ENCODE assay signal across 8 cellular contexts in genomic region chr14:73462815-73463214, GRCh38. TPM values are rescaled to one million over a fixed set of nuclear protein-coding genes. Genes with fewer than 3 reads are reported as not detected.
DNase-seq lines count a peak whose midpoint lies in the region; ATAC-seq, FAIRE-seq and TF ChIP-seq lines count a peak whose summit lies in the region.

No MANE protein-coding gene starts in this region.

- no peak for FAIRE-seq in pancreas (lab: Jason Lieb, UNC)

- H3K27ac ChIP-seq in OCI-LY7 (ENCODE audit: low read depth, low read length, poor library complexity, severe bottlenecking) (no peak overlapping the region), esophagus squamous epithelium (peak overlapping the region; percentile 56 to 80 (median 78)), pancreas (peak overlapping the region in 3 of 4 donors; percentile 65 to 87 (median 82)), vagina (no peak overlapping the region)

- ATAC-seq in pancreas (no peak), GM21825 (IDR thresholded peaks at IDR 0.05; ENCODE audit: unreplicated experiment) (no peak)

- no peak for DNase-seq in CD14-positive monocyte (ENCODE audit: low spot score)
- no peak for DNase-seq in OCI-LY7 (ENCODE audit: low spot score)
- DNase-seq in esophagus squamous epithelium (lab: John Stamatoyannopoulos, UW) = no peak
- no peak for DNase-seq in pancreas
- DNase-seq in stimulated activated CD4-positive, alpha-beta T cell treated with anti-CD3 and anti-CD28 coated beads, Interleukin-12 subunit alpha, Interleukin-12 subunit beta, amount 100 ng/mL, for 4 hours = no peak
- no peak for DNase-seq in NCI-H187 treated with DMSO at 0.1 percent for 48 hours (lab: John Stamatoyannopoulos, UW)
- no peak for DNase-seq in vagina (ENCODE audit: extremely low spot score in 2 of 2)

- H3K36me3 Mint-ChIP-seq in CD14-positive monocyte = peaks cover 20 to 25% of the 10 kb centered on the region in 2 donors

- intact Hi-C loops in CD14-positive monocyte (cut with micrococcal nuclease) = no loop called here
- intact Hi-C loops in OCI-LY7 (cut with micrococcal nuclease; ENCODE audit: unreplicated experiment) = no loop called here
- intact Hi-C loops in esophagus squamous epithelium (cut with DNase I) = no loop called here
- intact Hi-C loops in pancreas (cut with DNase I) = loop anchor here in 1 of 3 donors (10.0 kb wide), 1 partner anchor 288 kb away; no protein-coding TSS in a partner anchor
- intact Hi-C loops in vagina (cut with DNase I) = no loop called here

- TF ChIP-seq CTCF in CD14-positive monocyte (IDR thresholded peaks at IDR 0.05) = no peak
- no peak for TF ChIP-seq CTCF in OCI-LY7 (conservative IDR thresholded peaks at IDR 0.05; ENCODE audit: low read length)
- TF ChIP-seq CTCF in esophagus squamous epithelium (IDR thresholded peaks at IDR 0.05) = no peak
- TF ChIP-seq CTCF in pancreas (IDR thresholded peaks at IDR 0.05) = no peak
- TF ChIP-seq CTCF in vagina (IDR thresholded peaks at IDR 0.05) = no peak

- H3K4me3 Mint-ChIP-seq in CD14-positive monocyte = peak overlapping the region; percentile 87 to 92

- no peaks in the 10 kb centered on the region for H3K9me3 ChIP-seq in OCI-LY7 (ENCODE audit: low read length)
- no peaks in the 10 kb centered on the region for H3K9me3 ChIP-seq in esophagus squamous epithelium
- H3K9me3 ChIP-seq in pancreas = no peaks in the 10 kb centered on the region
- H3K9me3 ChIP-seq in vagina = no peaks in the 10 kb centered on the region

- H3K4me3 ChIP-seq in OCI-LY7 (ENCODE audit: low read depth, low read length, poor library complexity, severe bottlenecking) (no peak overlapping the region), esophagus squamous epithelium (peak overlapping the region in 1 of 4 donors; percentile 1), pancreas (peak overlapping the region in 1 of 4 donors; percentile 34), vagina (no peak overlapping the region)

- BruUV-seq in OCI-LY7 (replicated peaks; lab: Mats Ljungman, UMichigan) = no TSS peak

- H3K27me3 ChIP-seq in esophagus squamous epithelium = no peaks in the 10 kb centered on the region
- no peaks in the 10 kb centered on the region for H3K27me3 ChIP-seq in pancreas
- no peaks in the 10 kb centered on the region for H3K27me3 ChIP-seq in vagina

- H3K4me2 ChIP-seq in OCI-LY7 (ENCODE audit: low read length) = no peak overlapping the region

- H3K9me2 ChIP-seq in OCI-LY7 (ENCODE audit: insufficient read depth, low read length) = no peaks in the 10 kb centered on the region

- peak overlapping the region; percentile 40; the same call in 1 of the 2 replicates for H2AFZ ChIP-seq in OCI-LY7 (ENCODE audit: low read length)

- CTCF ChIA-PET in OCI-LY7 (lab: Charles Lee; ENCODE audit: unreplicated experiment) = interaction anchor here (1.5 kb wide), 1 partner anchor 166 kb away, joined by 3 read pairs; no protein-coding TSS in a partner anchor

- H3K36me3 ChIP-seq in OCI-LY7 (ENCODE audit: insufficient read depth, low read length) (no peaks in the 10 kb centered on the region), esophagus squamous epithelium (no peaks in the 10 kb centered on the region), pancreas (no peaks in the 10 kb centered on the region), vagina (no peaks in the 10 kb centered on the region)

- peaks cover 67% of the 10 kb centered on the region for H3K4me1 ChIP-seq in OCI-LY7 (ENCODE audit: insufficient read depth, low read length, poor library complexity, severe bottlenecking)
- peaks cover 28 to 77% (median 35%) of the 10 kb centered on the region in 3 donors for H3K4me1 ChIP-seq in esophagus squamous epithelium
- H3K4me1 ChIP-seq in pancreas = peaks cover 16 to 34% (median 30%) of the 10 kb centered on the region in 3 donors
- H3K4me1 ChIP-seq in vagina = peaks cover 19% of the 10 kb centered on the region

- WGBS in esophagus squamous epithelium, 2 donors = 50 to 51% methylated on average over 4 of the region's 4 CpGs
- 36 to 37% methylated on average over 4 of the region's 4 CpGs for WGBS in pancreas, 2 donors

- POLR2A ChIA-PET in OCI-LY7 (lab: Charles Lee) = interaction anchor here (0.7 to 1.9 kb wide), 6 partner anchors 8 to 572 kb away, joined by 3 to 8 read pairs (median 3); no protein-coding TSS in a partner anchor

- peaks cover 0 to 1% (median 0%) of the 10 kb centered on the region in 7 donors for H3K9me3 Mint-ChIP-seq in CD14-positive monocyte

- TF ChIP-seq POLR2A in esophagus squamous epithelium (IDR thresholded peaks at IDR 0.05) (no peak), vagina (IDR thresholded peaks at IDR 0.05) (no peak)

- peaks cover 2% of the 10 kb centered on the region; the same call in 1 of the 2 replicates for H3K79me2 ChIP-seq in OCI-LY7 (ENCODE audit: insufficient read depth, low read depth, low read length)

- peaks cover 85% of the 10 kb centered on the region for H3K4me1 Mint-ChIP-seq in CD14-positive monocyte

- peak overlapping the region; percentile 99 to 100 (median 99) for H3K27ac Mint-ChIP-seq in CD14-positive monocyte

- peaks cover 0 to 5% (median 0%) of the 10 kb centered on the region in 3 donors for H3K27me3 Mint-ChIP-seq in CD14-positive monocyte (ENCODE audit: low read depth in 3 of 3)

- H4K20me1 ChIP-seq in OCI-LY7 (ENCODE audit: insufficient read depth, low read length) = no peaks in the 10 kb centered on the region

RNA-seq across cellular contexts. Expression of gene NUMB, which starts 4.5 kb away (rescaled TPM):
- 100 to 1,000 TPM in 1 of 2 donors, 10 to 100 TPM in 1; 83.4 to 126 TPM for polyA plus RNA-seq in CD14-positive monocyte
- 17.1 and 18.6 TPM in 2 replicates for total RNA-seq in OCI-LY7 (2014; rRNA removed; shearing (Covaris generic))
- total RNA-seq in OCI-LY7 (2022) = 81.1 and 87.8 TPM in 2 replicates
- total RNA-seq in esophagus squamous epithelium = 10 to 100 TPM; 27.7 to 52.8 (median 34.2) TPM
- total RNA-seq in pancreas = 10 to 100 TPM; 25.1 to 53.8 (median 33.6) TPM
- 10 to 100 TPM; 23.9 to 28.8 TPM for polyA plus RNA-seq in pancreas
- 48.1 TPM for total RNA-seq in vagina

RNA-seq across cellular contexts. Expression of gene RIOX1, which starts 27.9 kb away (rescaled TPM):
- polyA plus RNA-seq in CD14-positive monocyte (1 to 10 TPM; 5.4 to 6.6 TPM), pancreas (1 to 10 TPM; 4.1 to 4.3 TPM)
- 33.5 and 36.4 TPM in 2 replicates for total RNA-seq in OCI-LY7 (2014; rRNA removed; shearing (Covaris generic))
- total RNA-seq in OCI-LY7 (2022) (21.0 and 21.7 TPM in 2 replicates), esophagus squamous epithelium (10 to 100 TPM; 13.4 to 20.2 (median 15.0) TPM), pancreas (1 to 10 TPM; 4.3 to 8.0 (median 6.6) TPM), vagina (16.7 TPM)

Comparison
In these comparisons a context has a peak if more than half of its experiments do, and no peak if none do; other contexts are left out.
1. H3K27ac ChIP-seq: peak in esophagus squamous epithelium (4 of 4) and pancreas (3 of 4); none in OCI-LY7 (single experiment) and vagina (single experiment).